20 cellular contexts compared by ENCODE assay signal in genomic region chrX:71565634-71566033, GRCh38. TPM values are rescaled to one million over a fixed set of nuclear protein-coding genes. Genes with fewer than 3 reads are reported as not detected.
"Had no signal": no experiment of that assay in that cellular context is flagged by ENCODE, and none has a peak within 500 bp of the region (broad histone marks: within the 10 kb centered on the region; RNA-seq: fewer than 3 reads in every experiment).

No MANE protein-coding gene starts in this region.

- H3K27me3 ChIP-seq: cardiac muscle cell, colonic mucosa, foreskin keratinocyte, neutrophil, stomach had no signal

- DNase-seq: activated CD4-positive, alpha-beta T cell treated with anti-CD3 and anti-CD28 coated beads for 48 hours; activated CD8-positive, alpha-beta memory T cell treated with anti-CD3 and anti-CD28 coated beads, Interleukin-2, amount 50 U/mL, for 48 hours; activated CD8-positive, alpha-beta T cell treated with anti-CD3 and anti-CD28 coated beads, Interleukin-2, amount 10 ng/mL, durations not matched to agents 7 days and 5 days; colonic mucosa; effector memory CD4-positive, alpha-beta T cell; foreskin keratinocyte; head of caudate nucleus; left colon; mucosa of descending colon; naive thymus-derived CD8-positive, alpha-beta T cell; retina; stimulated activated CD4-positive, alpha-beta T cell treated with anti-CD3 and anti-CD28 coated beads, Interleukin-4, amount 100 ng/mL, for 4 hours; stomach; T1000 had no signal

- H3K4me3 ChIP-seq: cardiac muscle cell, colonic mucosa, mucosa of descending colon, skin epidermis, stomach had no signal

- ATAC-seq: activated CD8-positive, alpha-beta T cell treated with anti-CD3 and anti-CD28 coated beads, Interleukin-2, amount 10 ng/mL, durations not matched to agents 7 days and 5 days; foreskin keratinocyte; left colon; mucosa of descending colon; naive thymus-derived CD8-positive, alpha-beta T cell; WTC11 had no signal

- H3K36me3 ChIP-seq: colonic mucosa had no signal

- H3K4me1 ChIP-seq: colonic mucosa, foreskin keratinocyte had no signal

- H3K9me3 ChIP-seq: colonic mucosa, mucosa of descending colon, neutrophil, stomach had no signal

- H3K27ac ChIP-seq: cardiac muscle cell, colonic mucosa, foreskin keratinocyte, neutrophil, skin epidermis, stomach had no signal

RNA-seq across cellular contexts. Expression of gene CXCR3, which starts 52.7 kb away (rescaled TPM):
- total RNA-seq: cardiac muscle cell, epithelial cell of proximal tubule, foreskin keratinocyte, stomach, urinary bladder had no signal
- polyA plus RNA-seq: cardiac muscle cell, foreskin keratinocyte had no signal
